ENCODE assay signal across 20 cellular contexts in the genomic region with DNA sequence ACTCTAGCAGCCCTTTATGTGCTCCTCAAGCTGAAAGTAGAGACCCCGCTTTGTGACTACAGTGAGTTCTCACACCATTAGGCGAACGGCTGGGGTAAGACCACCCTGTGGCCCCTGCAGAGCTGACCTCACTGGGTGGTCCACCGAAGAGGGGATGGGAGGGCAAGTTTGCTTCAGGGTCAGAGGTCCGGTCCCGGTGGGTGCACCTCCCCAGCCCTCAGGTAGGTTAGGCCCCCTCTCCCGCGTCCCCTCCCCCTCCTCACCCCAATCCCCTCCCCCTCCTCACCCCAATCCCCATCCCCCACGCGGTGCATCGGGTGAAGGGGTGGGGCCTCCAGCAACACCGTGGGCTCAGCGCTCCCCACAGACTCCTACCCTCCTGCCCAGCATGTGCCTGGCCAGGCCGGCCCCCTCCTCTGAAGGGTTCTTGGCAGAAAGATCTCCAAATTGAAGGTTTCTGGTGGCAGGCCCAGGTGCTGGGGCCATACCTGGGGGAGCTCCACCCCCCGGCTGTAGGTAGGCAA. TPM values are rescaled to one million over a fixed set of nuclear protein-coding genes. Genes with fewer than 3 reads are reported as not detected.
A peak's percentile ranks its signal among the peaks of the same experiment; 100 is the strongest.
DNase-seq lines count a peak whose midpoint lies in the region; ATAC-seq, FAIRE-seq and TF ChIP-seq lines count a peak whose summit lies in the region.
"Had no signal": no experiment of that assay in that cellular context is flagged by ENCODE, and none has a peak within 500 bp of the region (broad histone marks: within the 10 kb centered on the region; RNA-seq: fewer than 3 reads in every experiment).

No MANE protein-coding gene starts in this region.

- H3K27me3 ChIP-seq in HepG2 (ENCODE audit: control insufficient read depth in 1 of 2, insufficient read depth in 2 of 2, low read length in 2 of 2) (peaks cover 0 to 3% of the 10 kb centered on the region in 2 experiments; a peak in 2 of 5 replicates), right lobe of liver (no peaks in the 10 kb centered on the region), neuronal stem cell (ENCODE audit: control insufficient read depth in 3 of 3, insufficient read depth in 3 of 3, low read depth in 1 of 3, low read length in 3 of 3) (peaks cover 0 to 4% (median 0%) of the 10 kb centered on the region in 3 experiments), gastroesophageal sphincter (peaks cover 49% of the 10 kb centered on the region)
- H3K27me3 ChIP-seq: BLaER1 had no signal

- TF ChIP-seq POLR2A in HepG2 (IDR thresholded peaks at IDR 0.05; ENCODE audit: insufficient read depth in 1 of 2, low read depth in 2 of 2, low read length in 2 of 2) (no peak), right lobe of liver (IDR thresholded peaks at IDR 0.05) (no peak), gastroesophageal sphincter (IDR thresholded peaks at IDR 0.05) (no peak)

- H3K23ac ChIP-seq in neuronal stem cell (ENCODE audit: low read depth, low read length, poor library complexity) = peak overlapping the region; percentile 25

- POLR2A ChIA-PET in HepG2 (lab: Yijun Ruan, JAX) = interaction anchor here (0.6 to 1.0 kb wide), 5 partner anchors 13 to 148 kb away, joined by 3 to 6 read pairs (median 4); no protein-coding TSS in a partner anchor
- POLR2A ChIA-PET in WTC11 (lab: Charles Lee) = interaction anchor here (0.6 kb wide), 1 partner anchor 11 kb away, joined by 7 read pairs; no protein-coding TSS in a partner anchor

- no peaks in the 10 kb centered on the region for H4K20me1 ChIP-seq in HepG2 (ENCODE audit: insufficient read depth, low read length)
- H4K20me1 ChIP-seq: BLaER1 had no signal

- H3K18ac ChIP-seq in neuronal stem cell (ENCODE audit: low read length) = peak overlapping the region; percentile 81

- TF ChIP-seq EP300 in HepG2 (IDR thresholded peaks at IDR 0.05; ENCODE audit: low read depth in 2 of 2, low read length in 2 of 2) = no peak
- TF ChIP-seq EP300 in HepG2 (CRISPR knock-in tag; IDR thresholded peaks at IDR 0.05; ENCODE audit: borderline replicate concordance) = no peak
- no peak for TF ChIP-seq EP300 in gastroesophageal sphincter (IDR thresholded peaks at IDR 0.05)

- H3K9ac ChIP-seq in HepG2 (ENCODE audit: insufficient read depth, low read depth, low read length) = no peak overlapping the region
- H3K9ac ChIP-seq in neuronal stem cell (ENCODE audit: low read depth, low read length, poor library complexity) = no peak overlapping the region
- H3K9ac ChIP-seq: BLaER1, KMS-11 had no signal

- 54% methylated on average over 13 of the region's 15 CpGs for WGBS in HepG2 (ENCODE audit: low lambda C conversion rate)
- WGBS in right lobe of liver (ENCODE audit: insufficient coverage, low coverage, low lambda C conversion rate, missing lambda C conversion rate) = 36% methylated on average over 9 of the region's 15 CpGs
- WGBS in neuronal stem cell (ENCODE audit: extremely low coverage in 2 of 2, insufficient read length in 2 of 2, insufficient replicate concordance in 1 of 2), 2 donors = no CpG with 5 or more reads among the region's 15 CpGs
- no CpG with 5 or more reads among the region's 15 CpGs for WGBS in gastroesophageal sphincter (ENCODE audit: low coverage in 1 of 2), 2 donors

- intact Hi-C loops in HepG2 (cut with micrococcal nuclease; ENCODE audit: unreplicated experiment) (loop anchor here (5.0 kb wide), 1 partner anchor 43 kb away; the partner anchor contains the start of gene P4HB), right lobe of liver (cut with DNase I) (no loop called here)

- H3K4me1 ChIP-seq in HepG2 (ENCODE audit: insufficient read depth, low read length) (peaks cover 49% of the 10 kb centered on the region), right lobe of liver (peaks cover 2 to 20% (median 15%) of the 10 kb centered on the region in 4 donors), neuronal stem cell (ENCODE audit: control insufficient read depth in 2 of 2, insufficient read depth in 1 of 2, low read depth in 1 of 2, low read length in 2 of 2) (peaks cover 3 to 8% of the 10 kb centered on the region in 2 donors), gastroesophageal sphincter (peaks cover 0 to 24% (median 11%) of the 10 kb centered on the region in 3 donors)

- H2AK5ac ChIP-seq in neuronal stem cell (ENCODE audit: low read depth, low read length) = peak overlapping the region; percentile 22

- no peak overlapping the region for H4K8ac ChIP-seq in neuronal stem cell (ENCODE audit: low read depth, low read length)

- H3K4me2 ChIP-seq in HepG2 (ENCODE audit: low read depth, low read length) (no peak overlapping the region), neuronal stem cell (ENCODE audit: insufficient read depth, low read length, poor library complexity, severe bottlenecking) (no peak overlapping the region)
- H3K4me2 ChIP-seq: BLaER1, KMS-11 had no signal

- no peaks in the 10 kb centered on the region for H3K36me3 Mint-ChIP-seq in WTC11

- no peak for TF ChIP-seq RAD21 in HepG2 (CRISPR knock-in tag; IDR thresholded peaks at IDR 0.05)

- no peak overlapping the region for H3K14ac ChIP-seq in neuronal stem cell (ENCODE audit: low read length)

- H3K27ac ChIP-seq in HepG2 (ENCODE audit: extremely low read length, insufficient read depth, low read length) = no peak overlapping the region
- no peak overlapping the region for H3K27ac ChIP-seq in right lobe of liver
- no peak overlapping the region for H3K27ac ChIP-seq in neuronal stem cell (replicated peaks; ENCODE audit: low read length)
- H3K27ac ChIP-seq in gastroesophageal sphincter = no peak overlapping the region
- H3K27ac ChIP-seq: BLaER1, KMS-11 had no signal

- no peaks in the 10 kb centered on the region for H3K27me3 Mint-ChIP-seq in WTC11 (ENCODE audit: low read depth)

- H3K4ac ChIP-seq in neuronal stem cell (ENCODE audit: low read length) = no peak overlapping the region

- TF ChIP-seq CTCF in HepG2 (CRISPR knock-in tag; IDR thresholded peaks at IDR 0.05) = no peak
- TF ChIP-seq CTCF in right lobe of liver (IDR thresholded peaks at IDR 0.05) = no peak
- no peak for TF ChIP-seq CTCF in WTC11 (IDR thresholded peaks at IDR 0.05)
- no peak for TF ChIP-seq CTCF in gastroesophageal sphincter (IDR thresholded peaks at IDR 0.05)

- no peaks in the 10 kb centered on the region for H3K4me1 Mint-ChIP-seq in WTC11

- CTCF ChIA-PET in HepG2 (lab: Yijun Ruan, JAX; ENCODE audit: low intra/inter-chr PET ratio, low total read pairs) = interaction anchor here (2.5 kb wide), 1 partner anchor 86 kb away, joined by 8 read pairs; no protein-coding TSS in a partner anchor
- CTCF ChIA-PET in WTC11 (lab: Charles Lee) = interaction anchor here (0.7 to 3.8 kb wide), 4 partner anchors 12 to 84 kb away, joined by 3 to 18 read pairs (median 3); no protein-coding TSS in a partner anchor

- H2BK15ac ChIP-seq in neuronal stem cell (ENCODE audit: low read length) = no peak overlapping the region

- no peak overlapping the region for H3K4me3 Mint-ChIP-seq in WTC11
- H3K4me3 Mint-ChIP-seq: CD14-positive monocyte; CD4-positive, alpha-beta memory T cell had no signal

- no peak for DNase-seq in HepG2 (ENCODE audit: low spot score)
- no peak for DNase-seq in right lobe of liver
- no peak for DNase-seq in WTC11 (ENCODE audit: low spot score)
- DNase-seq in neuronal stem cell (ENCODE audit: low spot score) = no peak
- DNase-seq in activated CD4-positive, CD25-positive, alpha-beta regulatory T cell (lab: John Stamatoyannopoulos, UW) = no peak
- DNase-seq: 8988T, Calu3, DMS79 treated with DMSO at 0.1 percent for 48 hours, GF-D8 had no signal

- FAIRE-seq in HepG2 (lab: Jason Lieb, UNC) = no peak
- FAIRE-seq: GM12878, GM19239, H54 had no signal

- BruUV-seq in HepG2 (replicated peaks; lab: Mats Ljungman, UMichigan) = no TSS peak

- H2BK5ac ChIP-seq in neuronal stem cell (ENCODE audit: low read length) = no peak overlapping the region

- no peak overlapping the region for H3K27ac Mint-ChIP-seq in WTC11
- H3K27ac Mint-ChIP-seq: CD4-positive, alpha-beta memory T cell had no signal

- H3K9me3 Mint-ChIP-seq in WTC11 = no peaks in the 10 kb centered on the region
- H3K9me3 Mint-ChIP-seq: CD14-positive monocyte; CD4-positive, alpha-beta memory T cell had no signal

- no peak overlapping the region for H2BK12ac ChIP-seq in neuronal stem cell (ENCODE audit: low read length)

- H3K79me2 ChIP-seq in HepG2 (ENCODE audit: insufficient read depth, low read length) = no peaks in the 10 kb centered on the region

- H3K36me3 ChIP-seq in HepG2 (replicated peaks in 1 of 2; ENCODE audit: control insufficient read depth in 1 of 2, insufficient read depth in 2 of 2, low read length in 2 of 2) = peaks cover 2 to 6% of the 10 kb centered on the region in 2 experiments; a peak in 2 of 5 replicates
- no peaks in the 10 kb centered on the region for H3K36me3 ChIP-seq in right lobe of liver
- H3K36me3 ChIP-seq in neuronal stem cell (replicated peaks in 1 of 2; ENCODE audit: control insufficient read depth in 2 of 2, insufficient read depth in 2 of 2, low read length in 2 of 2) = peaks cover 3 to 27% of the 10 kb centered on the region in 2 donors
- H3K36me3 ChIP-seq in gastroesophageal sphincter = peaks cover 0 to 28% of the 10 kb centered on the region in 2 donors

- in situ Hi-C loops in HepG2 (cut with HindIII; ENCODE audit: extremely low pct_ligation_motif_present, low pct_unique_long_range_greater_than_20kb) = no loop called here

- H4K91ac ChIP-seq in neuronal stem cell (ENCODE audit: low read depth, low read length, poor library complexity) = no peak overlapping the region

- no peaks in the 10 kb centered on the region for H3K9me3 ChIP-seq in HepG2 (ENCODE audit: low read length)
- no peaks in the 10 kb centered on the region for H3K9me3 ChIP-seq in right lobe of liver
- no peaks in the 10 kb centered on the region for H3K9me3 ChIP-seq in neuronal stem cell (replicated peaks in 1 of 2; ENCODE audit: control insufficient read depth in 2 of 2, insufficient read depth in 1 of 2, low read depth in 1 of 2, low read length in 2 of 2)
- no peaks in the 10 kb centered on the region for H3K9me3 ChIP-seq in gastroesophageal sphincter
- H3K9me3 ChIP-seq: BLaER1 had no signal

- H3K79me1 ChIP-seq in neuronal stem cell (ENCODE audit: low read depth, low read length) = no peaks in the 10 kb centered on the region

- H2BK120ac ChIP-seq in neuronal stem cell (ENCODE audit: low read depth, low read length) = no peak overlapping the region

- H3K4me3 ChIP-seq in HepG2 (replicated peaks in 1 of 3; ENCODE audit: insufficient read depth in 1 of 3, low read depth in 2 of 3, low read length in 3 of 3) = no peak overlapping the region
- no peak overlapping the region for H3K4me3 ChIP-seq in right lobe of liver
- H3K4me3 ChIP-seq in neuronal stem cell (ENCODE audit: low read length in 2 of 2) = no peak overlapping the region
- H3K4me3 ChIP-seq in gastroesophageal sphincter = no peak overlapping the region
- H3K4me3 ChIP-seq: BLaER1, GM12878 had no signal

- H2AFZ ChIP-seq in HepG2 (ENCODE audit: low read length) (no peak overlapping the region), neuronal stem cell (ENCODE audit: low read length) (no peak overlapping the region)

- ATAC-seq in HepG2 = no peak
- ATAC-seq in right lobe of liver = no peak
- peak; percentile 22; the same call in 1 of the 2 replicates for ATAC-seq in WTC11
- ATAC-seq in gastroesophageal sphincter = no peak
- ATAC-seq: GM12878, HCT116 had no signal

RNA-seq across cellular contexts. Expression of gene MCRIP1, which starts 13.4 kb away (rescaled TPM):
- total RNA-seq in HepG2 (2016; rRNA removed; fragmentation: Illumina TruSeq; extraction: Trizol) (76.1 and 84.9 TPM in 2 replicates), right lobe of liver (10 to 100 TPM; 19.0 to 32.6 (median 25.7) TPM), WTC11 (2021) (126 to 144 TPM (median 131 TPM) in 3 replicates), gastroesophageal sphincter (100 to 1,000 TPM in 1 of 4 donors, 10 to 100 TPM in 3; 70.4 to 131 (median 85.9) TPM)
- 74.8 and 93.7 TPM in 2 replicates for total RNA-seq in HepG2 (2016; cell fraction: cytosol; rRNA removed; fragmentation: Illumina TruSeq; extraction: Trizol; ENCODE audit: low read depth)
- total RNA-seq in HepG2 (2016; cell fraction: insoluble cytoplasmic fraction; rRNA removed; fragmentation: Illumina TruSeq; extraction: Trizol) = 73.6 and 90.1 TPM in 2 replicates
- 97.9 and 116 TPM in 2 replicates for total RNA-seq in HepG2 (2016; cell fraction: membrane; rRNA removed; fragmentation: Illumina TruSeq; extraction: Trizol)
- total RNA-seq in HepG2 (2016; cell fraction: nucleus; rRNA removed; fragmentation: Illumina TruSeq; extraction: Trizol) = 29.3 and 32.8 TPM in 2 replicates
- polyA plus RNA-seq in HepG2 (2011; rRNA removed) = 79.7 and 113 TPM in 2 replicates
- 95.7 and 150 TPM in 2 replicates for polyA plus RNA-seq in HepG2 (2011; cell fraction: cytosol; rRNA removed)
- polyA plus RNA-seq in HepG2 (2011; cell fraction: nucleus; rRNA removed) = 122 and 140 TPM in 2 replicates
- 44.7 and 56.7 TPM in 2 replicates for polyA plus RNA-seq in HepG2 (2012)
- polyA plus RNA-seq in HepG2 (2016; cell fraction: cytosol; fragmentation: Illumina TruSeq; extraction: Trizol; ENCODE audit: low read depth) = 77.4 and 92.8 TPM in 2 replicates
- polyA plus RNA-seq in HepG2 (2016; cell fraction: insoluble cytoplasmic fraction; fragmentation: Illumina TruSeq; extraction: Trizol; ENCODE audit: low read depth) = 75.3 and 82.0 TPM in 2 replicates
- polyA plus RNA-seq in HepG2 (2016; cell fraction: membrane; fragmentation: Illumina TruSeq; extraction: Trizol; ENCODE audit: low read depth) = 86.8 and 108 TPM in 2 replicates
- 63.7 and 68.1 TPM in 2 replicates for polyA plus RNA-seq in HepG2 (2016; cell fraction: nucleus; fragmentation: Illumina TruSeq; extraction: Trizol; ENCODE audit: insufficient read depth, low read depth)
- polyA minus RNA-seq in HepG2 (2011; rRNA and poly(A)+ RNA removed; ENCODE audit: low replicate concordance) = 1.6 and 50.7 TPM in 2 replicates
- polyA minus RNA-seq in HepG2 (2011; cell fraction: cytosol; rRNA and poly(A)+ RNA removed) = 39.9 and 44.0 TPM in 2 replicates
- 12.4 and 13.7 TPM in 2 replicates for polyA minus RNA-seq in HepG2 (2011; cell fraction: nucleus; rRNA and poly(A)+ RNA removed)
- 145 TPM for polyA plus RNA-seq in neuronal stem cell (2013, experiment 1 of 2)
- polyA plus RNA-seq in neuronal stem cell (2013, experiment 2 of 2) = 137 TPM

RNA-seq across cellular contexts. Expression of gene PPP1R27, which starts 15.1 kb away (rescaled TPM):
- total RNA-seq in HepG2 (2016; rRNA removed; fragmentation: Illumina TruSeq; extraction: Trizol) (0.69 and 1.00 TPM in 2 replicates), right lobe of liver (under 1 TPM in 3 of 6 experiments, not detected in 3; 0.27 to 0.62 (median 0.40) TPM), WTC11 (2021) (not detected in 3 replicates), gastroesophageal sphincter (not detected)
- 0.71 and 2.3 TPM in 2 replicates for total RNA-seq in HepG2 (2016; cell fraction: cytosol; rRNA removed; fragmentation: Illumina TruSeq; extraction: Trizol; ENCODE audit: low read depth)
- 1.3 TPM in 1 of 2 replicates, not detected in the other for total RNA-seq in HepG2 (2016; cell fraction: insoluble cytoplasmic fraction; rRNA removed; fragmentation: Illumina TruSeq; extraction: Trizol)
- 1.00 and 1.2 TPM in 2 replicates for total RNA-seq in HepG2 (2016; cell fraction: membrane; rRNA removed; fragmentation: Illumina TruSeq; extraction: Trizol)
- 0.91 and 1.8 TPM in 2 replicates for total RNA-seq in HepG2 (2016; cell fraction: nucleus; rRNA removed; fragmentation: Illumina TruSeq; extraction: Trizol)
- polyA plus RNA-seq in HepG2 (2011; rRNA removed) = 0.17 and 0.33 TPM in 2 replicates
- polyA plus RNA-seq in HepG2 (2011; cell fraction: cytosol; rRNA removed) = 0.55 and 1.1 TPM in 2 replicates
- 1.6 and 2.8 TPM in 2 replicates for polyA plus RNA-seq in HepG2 (2011; cell fraction: nucleus; rRNA removed)
- 0.34 and 0.52 TPM in 2 replicates for polyA plus RNA-seq in HepG2 (2012)
- 0.57 and 1.0 TPM in 2 replicates for polyA plus RNA-seq in HepG2 (2016; cell fraction: cytosol; fragmentation: Illumina TruSeq; extraction: Trizol; ENCODE audit: low read depth)
- polyA plus RNA-seq in HepG2 (2016; cell fraction: insoluble cytoplasmic fraction; fragmentation: Illumina TruSeq; extraction: Trizol; ENCODE audit: low read depth) = 1.7 TPM in 1 of 2 replicates, not detected in the other
- polyA plus RNA-seq in HepG2 (2016; cell fraction: membrane; fragmentation: Illumina TruSeq; extraction: Trizol; ENCODE audit: low read depth) = 0.56 TPM in 1 of 2 replicates, not detected in the other
- polyA plus RNA-seq in HepG2 (2016; cell fraction: nucleus; fragmentation: Illumina TruSeq; extraction: Trizol; ENCODE audit: insufficient read depth, low read depth) = 2.1 TPM in 1 of 2 replicates, not detected in the other
- 0.09 and 0.88 TPM in 2 replicates for polyA minus RNA-seq in HepG2 (2011; rRNA and poly(A)+ RNA removed; ENCODE audit: low replicate concordance)
- not detected in 2 replicates for polyA minus RNA-seq in HepG2 (2011; cell fraction: cytosol; rRNA and poly(A)+ RNA removed)
- polyA minus RNA-seq in HepG2 (2011; cell fraction: nucleus; rRNA and poly(A)+ RNA removed) = 1.9 TPM in 1 of 2 replicates, not detected in the other
- 0.20 TPM for polyA plus RNA-seq in neuronal stem cell (2013, experiment 1 of 2)
- polyA plus RNA-seq in neuronal stem cell (2013, experiment 2 of 2) = 0.21 TPM
- total RNA-seq: A673; Calu3; CD4-positive, alpha-beta memory T cell had no signal
- polyA plus RNA-seq: AG04450 had no signal

RNA-seq across cellular contexts. Expression of gene GCGR, which starts 15.8 kb away (rescaled TPM):
- 0.13 TPM in 1 of 2 replicates, not detected in the other for total RNA-seq in HepG2 (2016; rRNA removed; fragmentation: Illumina TruSeq; extraction: Trizol)
- total RNA-seq in HepG2 (2016; cell fraction: cytosol; rRNA removed; fragmentation: Illumina TruSeq; extraction: Trizol; ENCODE audit: low read depth) = not detected in 2 replicates
- 0.15 TPM in 1 of 2 replicates, not detected in the other for total RNA-seq in HepG2 (2016; cell fraction: insoluble cytoplasmic fraction; rRNA removed; fragmentation: Illumina TruSeq; extraction: Trizol)
- not detected in 2 replicates for total RNA-seq in HepG2 (2016; cell fraction: membrane; rRNA removed; fragmentation: Illumina TruSeq; extraction: Trizol)
- total RNA-seq in HepG2 (2016; cell fraction: nucleus; rRNA removed; fragmentation: Illumina TruSeq; extraction: Trizol) = 0.31 TPM in 1 of 2 replicates, not detected in the other
- polyA plus RNA-seq in HepG2 (2011; rRNA removed) = 0.04 and 0.27 TPM in 2 replicates
- 0.10 and 0.12 TPM in 2 replicates for polyA plus RNA-seq in HepG2 (2011; cell fraction: cytosol; rRNA removed)
- 4.7 and 5.5 TPM in 2 replicates for polyA plus RNA-seq in HepG2 (2011; cell fraction: nucleus; rRNA removed)
- 0.07 and 0.27 TPM in 2 replicates for polyA plus RNA-seq in HepG2 (2012)
- not detected in 2 replicates for polyA plus RNA-seq in HepG2 (2016; cell fraction: cytosol; fragmentation: Illumina TruSeq; extraction: Trizol; ENCODE audit: low read depth)
- not detected in 2 replicates for polyA plus RNA-seq in HepG2 (2016; cell fraction: insoluble cytoplasmic fraction; fragmentation: Illumina TruSeq; extraction: Trizol; ENCODE audit: low read depth)
- polyA plus RNA-seq in HepG2 (2016; cell fraction: membrane; fragmentation: Illumina TruSeq; extraction: Trizol; ENCODE audit: low read depth) = not detected in 2 replicates
- 0.31 and 0.60 TPM in 2 replicates for polyA plus RNA-seq in HepG2 (2016; cell fraction: nucleus; fragmentation: Illumina TruSeq; extraction: Trizol; ENCODE audit: insufficient read depth, low read depth)
- 0.14 and 0.26 TPM in 2 replicates for polyA minus RNA-seq in HepG2 (2011; rRNA and poly(A)+ RNA removed; ENCODE audit: low replicate concordance)
- polyA minus RNA-seq in HepG2 (2011; cell fraction: cytosol; rRNA and poly(A)+ RNA removed) = not detected in 2 replicates
- polyA minus RNA-seq in HepG2 (2011; cell fraction: nucleus; rRNA and poly(A)+ RNA removed) = 0.52 and 0.87 TPM in 2 replicates
- total RNA-seq in right lobe of liver = 100 to 1,000 TPM in 2 of 6 experiments, 10 to 100 TPM in 4; 39.5 to 146 (median 68.5) TPM
- total RNA-seq in WTC11 (2021) = 0.85 to 1.4 TPM (median 1.4 TPM) in 3 replicates
- polyA plus RNA-seq in neuronal stem cell (2013, experiment 1 of 2) = 0.40 TPM
- 0.50 TPM for polyA plus RNA-seq in neuronal stem cell (2013, experiment 2 of 2)
- total RNA-seq in gastroesophageal sphincter = under 1 TPM in 1 of 4 donors, not detected in 3; 0.47 TPM
- total RNA-seq: A673; CD4-positive, alpha-beta memory T cell; GM12878 had no signal
- polyA plus RNA-seq: AG04450; CD14-positive monocyte; CD4-positive, alpha-beta memory T cell; GM12878 had no signal

RNA-seq across cellular contexts. Expression of gene P4HB, which starts 40.6 kb away (rescaled TPM):
- total RNA-seq in HepG2 (2016; rRNA removed; fragmentation: Illumina TruSeq; extraction: Trizol) (337 and 782 TPM in 2 replicates), right lobe of liver (1,000 to 10,000 TPM in 5 of 6 experiments, 100 to 1,000 TPM in 1; 856 to 5,039 (median 1,455) TPM), WTC11 (2021) (343 to 380 TPM (median 360 TPM) in 3 replicates), gastroesophageal sphincter (100 to 1,000 TPM; 257 to 365 (median 324) TPM)
- 162 and 167 TPM in 2 replicates for total RNA-seq in HepG2 (2016; cell fraction: cytosol; rRNA removed; fragmentation: Illumina TruSeq; extraction: Trizol; ENCODE audit: low read depth)
- total RNA-seq in HepG2 (2016; cell fraction: insoluble cytoplasmic fraction; rRNA removed; fragmentation: Illumina TruSeq; extraction: Trizol) = 282 and 813 TPM in 2 replicates
- 299 and 300 TPM in 2 replicates for total RNA-seq in HepG2 (2016; cell fraction: membrane; rRNA removed; fragmentation: Illumina TruSeq; extraction: Trizol)
- total RNA-seq in HepG2 (2016; cell fraction: nucleus; rRNA removed; fragmentation: Illumina TruSeq; extraction: Trizol) = 801 and 884 TPM in 2 replicates
- polyA plus RNA-seq in HepG2 (2011; rRNA removed) = 181 and 185 TPM in 2 replicates
- polyA plus RNA-seq in HepG2 (2011; cell fraction: cytosol; rRNA removed) = 150 and 176 TPM in 2 replicates
- 517 and 557 TPM in 2 replicates for polyA plus RNA-seq in HepG2 (2011; cell fraction: nucleus; rRNA removed)
- 1,462 and 1,524 TPM in 2 replicates for polyA plus RNA-seq in HepG2 (2012)
- polyA plus RNA-seq in HepG2 (2016; cell fraction: cytosol; fragmentation: Illumina TruSeq; extraction: Trizol; ENCODE audit: low read depth) = 236 TPM in 2 replicates
- polyA plus RNA-seq in HepG2 (2016; cell fraction: insoluble cytoplasmic fraction; fragmentation: Illumina TruSeq; extraction: Trizol; ENCODE audit: low read depth) = 494 and 566 TPM in 2 replicates
- 378 and 399 TPM in 2 replicates for polyA plus RNA-seq in HepG2 (2016; cell fraction: membrane; fragmentation: Illumina TruSeq; extraction: Trizol; ENCODE audit: low read depth)
- polyA plus RNA-seq in HepG2 (2016; cell fraction: nucleus; fragmentation: Illumina TruSeq; extraction: Trizol; ENCODE audit: insufficient read depth, low read depth) = 2,290 and 2,428 TPM in 2 replicates
- 90.8 and 213 TPM in 2 replicates for polyA minus RNA-seq in HepG2 (2011; rRNA and poly(A)+ RNA removed; ENCODE audit: low replicate concordance)
- 303 and 378 TPM in 2 replicates for polyA minus RNA-seq in HepG2 (2011; cell fraction: cytosol; rRNA and poly(A)+ RNA removed)
- polyA minus RNA-seq in HepG2 (2011; cell fraction: nucleus; rRNA and poly(A)+ RNA removed) = 250 and 278 TPM in 2 replicates
- polyA plus RNA-seq in neuronal stem cell (2013, experiment 1 of 2) = 321 TPM
- 298 TPM for polyA plus RNA-seq in neuronal stem cell (2013, experiment 2 of 2)

RNA-seq across cellular contexts. Expression of gene ARHGDIA, which starts 51.4 kb away (rescaled TPM):
- total RNA-seq in HepG2 (2016; rRNA removed; fragmentation: Illumina TruSeq; extraction: Trizol) (64.0 and 120 TPM in 2 replicates), right lobe of liver (100 to 1,000 TPM in 5 of 6 experiments, 10 to 100 TPM in 1; 92.4 to 162 (median 137) TPM), WTC11 (2021) (200 to 247 TPM (median 203 TPM) in 3 replicates), gastroesophageal sphincter (100 to 1,000 TPM; 120 to 219 (median 169) TPM)
- total RNA-seq in HepG2 (2016; cell fraction: cytosol; rRNA removed; fragmentation: Illumina TruSeq; extraction: Trizol; ENCODE audit: low read depth) = 25.7 and 26.7 TPM in 2 replicates
- total RNA-seq in HepG2 (2016; cell fraction: insoluble cytoplasmic fraction; rRNA removed; fragmentation: Illumina TruSeq; extraction: Trizol) = 73.7 and 111 TPM in 2 replicates
- total RNA-seq in HepG2 (2016; cell fraction: membrane; rRNA removed; fragmentation: Illumina TruSeq; extraction: Trizol) = 68.1 and 73.5 TPM in 2 replicates
- 66.3 and 84.1 TPM in 2 replicates for total RNA-seq in HepG2 (2016; cell fraction: nucleus; rRNA removed; fragmentation: Illumina TruSeq; extraction: Trizol)
- polyA plus RNA-seq in HepG2 (2011; rRNA removed) = 40.0 and 52.1 TPM in 2 replicates
- polyA plus RNA-seq in HepG2 (2011; cell fraction: cytosol; rRNA removed) = 61.3 and 96.2 TPM in 2 replicates
- 174 and 191 TPM in 2 replicates for polyA plus RNA-seq in HepG2 (2011; cell fraction: nucleus; rRNA removed)
- 159 and 169 TPM in 2 replicates for polyA plus RNA-seq in HepG2 (2012)
- polyA plus RNA-seq in HepG2 (2016; cell fraction: cytosol; fragmentation: Illumina TruSeq; extraction: Trizol; ENCODE audit: low read depth) = 89.7 and 102 TPM in 2 replicates
- polyA plus RNA-seq in HepG2 (2016; cell fraction: insoluble cytoplasmic fraction; fragmentation: Illumina TruSeq; extraction: Trizol; ENCODE audit: low read depth) = 221 and 287 TPM in 2 replicates
- 171 and 188 TPM in 2 replicates for polyA plus RNA-seq in HepG2 (2016; cell fraction: membrane; fragmentation: Illumina TruSeq; extraction: Trizol; ENCODE audit: low read depth)
- polyA plus RNA-seq in HepG2 (2016; cell fraction: nucleus; fragmentation: Illumina TruSeq; extraction: Trizol; ENCODE audit: insufficient read depth, low read depth) = 248 and 249 TPM in 2 replicates
- 35.7 and 46.7 TPM in 2 replicates for polyA minus RNA-seq in HepG2 (2011; rRNA and poly(A)+ RNA removed; ENCODE audit: low replicate concordance)
- polyA minus RNA-seq in HepG2 (2011; cell fraction: cytosol; rRNA and poly(A)+ RNA removed) = 54.0 and 54.8 TPM in 2 replicates
- polyA minus RNA-seq in HepG2 (2011; cell fraction: nucleus; rRNA and poly(A)+ RNA removed) = 52.7 and 57.6 TPM in 2 replicates
- 124 TPM for polyA plus RNA-seq in neuronal stem cell (2013, experiment 1 of 2)
- 118 TPM for polyA plus RNA-seq in neuronal stem cell (2013, experiment 2 of 2)

Comparison
In these comparisons a context has a peak if more than half of its experiments do, and no peak if none do; other contexts are left out.
1. RNA of gene GCGR, which starts 15.8 kb away (total RNA-seq): 39.5 to 146 TPM in right lobe of liver; 0.85 to 1.4 TPM in WTC11, 0.13 to 0.31 TPM in HepG2 and 0.47 TPM in gastroesophageal sphincter; every median in the first group is over 10 times any median in the second.